ENCODE assay signal across 16 cellular contexts in the genomic region with DNA sequence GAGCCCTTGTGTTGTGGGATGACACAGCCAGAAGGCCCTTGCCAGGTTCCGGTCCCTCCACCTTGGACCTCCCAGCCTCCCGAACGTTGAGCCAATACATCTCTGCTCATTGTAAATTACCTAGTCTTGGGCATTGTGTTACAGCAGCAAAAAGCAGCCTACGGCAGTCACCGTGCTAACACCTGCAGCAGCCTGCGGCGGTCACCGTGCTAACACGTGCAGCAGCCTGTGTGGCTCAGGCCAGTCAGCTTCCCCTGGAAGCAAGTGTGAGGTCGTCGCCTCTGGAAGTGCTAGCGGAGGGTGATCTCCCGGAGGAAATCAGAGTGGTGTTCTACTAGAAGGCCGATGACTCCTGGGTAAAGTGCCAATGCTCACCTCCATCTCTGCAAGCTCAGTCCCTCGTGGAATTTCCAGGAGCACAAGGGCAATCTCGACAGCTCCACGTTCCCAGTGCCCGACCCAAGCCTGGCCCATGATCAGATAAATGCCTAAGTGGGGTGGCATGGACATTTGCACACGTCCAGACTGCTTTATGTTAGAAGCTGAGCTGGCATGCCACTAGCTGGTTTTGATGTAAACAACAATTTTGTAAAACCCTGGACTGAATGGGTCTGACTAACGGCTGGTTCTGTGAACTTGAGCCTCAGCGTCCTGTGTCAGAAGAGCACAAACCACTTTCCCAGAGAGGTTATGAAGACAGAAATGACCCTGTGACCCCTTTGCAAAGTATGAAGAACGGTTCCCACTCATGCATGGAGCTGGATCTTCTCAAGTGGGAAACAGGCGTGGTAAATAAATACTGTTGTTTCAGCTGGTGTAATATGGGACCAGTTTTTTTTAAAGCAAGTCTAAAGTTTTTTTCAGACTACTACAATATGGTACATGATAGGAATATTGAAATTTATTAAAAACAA. TPM values are rescaled to one million over a fixed set of nuclear protein-coding genes. Genes with fewer than 3 reads are reported as not detected.
DNase-seq lines count a peak whose midpoint lies in the region; ATAC-seq and TF ChIP-seq lines count a peak whose summit lies in the region.
"Had no signal": no experiment of that assay in that cellular context is flagged by ENCODE, and none has a peak within 500 bp of the region (broad histone marks: within the 10 kb centered on the region; RNA-seq: fewer than 3 reads in every experiment).

No MANE protein-coding gene starts in this region.

- DNase-seq in DMS53 treated with DMSO at 0.1 percent for 48 hours (lab: John Stamatoyannopoulos, UW; ENCODE audit: unreplicated experiment): peak; percentile 99
- DNase-seq in NCI-H187 treated with DMSO at 0.1 percent for 48 hours (lab: John Stamatoyannopoulos, UW): peak; percentile 21
- DNase-seq in endodermal cell: peak; percentile 44
- DNase-seq in sciatic nerve (ENCODE audit: low spot score): no peak
- DNase-seq in ureter (ENCODE audit: low spot score): no peak
- DNase-seq in esophagus squamous epithelium (lab: John Stamatoyannopoulos, UW): no peak
- DNase-seq: activated CD4-positive, alpha-beta T cell treated with anti-CD3 and anti-CD28 coated beads, Interleukin-2, amount 50 U/mL, for 4 hours; activated naive CD4-positive, alpha-beta T cell treated with anti-CD3 and anti-CD28 coated beads, Interleukin-2, amount 10 ng/mL, durations not matched to agents 7 days and 5 days; activated T-cell treated with anti-CD3 and anti-CD28 coated beads, Interleukin-2, amount 50 U/mL, for 1 hour; Caco-2; GDM1; mesendoderm; NCI-H1930; retina had no signal

- intact Hi-C loops in sciatic nerve (cut with DNase I): no loop called here
- intact Hi-C loops in esophagus squamous epithelium (cut with DNase I): no loop called here

- peaks cover 7% of the 10 kb centered on the region for H3K4me1 Mint-ChIP-seq in endodermal cell
- H3K4me1 Mint-ChIP-seq: activated naive CD4-positive, alpha-beta T cell treated with anti-CD3 and anti-CD28 coated beads, Interleukin-2, amount 10 ng/mL, durations not matched to agents 7 days and 5 days had no signal

- no peak for TF ChIP-seq CTCF in endodermal cell (conservative IDR thresholded peaks at IDR 0.05)
- TF ChIP-seq CTCF in esophagus squamous epithelium (IDR thresholded peaks at IDR 0.05): no peak

- TF ChIP-seq POLR2A in esophagus squamous epithelium (IDR thresholded peaks at IDR 0.05): no peak

- H3K36me3 Mint-ChIP-seq in endodermal cell (ENCODE audit: low read depth): peaks cover 57% of the 10 kb centered on the region

- H3K27me3 ChIP-seq in endodermal cell (ENCODE audit: control insufficient read depth, insufficient read depth, low read length, poor library complexity, severe bottlenecking): no peaks in the 10 kb centered on the region
- no peaks in the 10 kb centered on the region for H3K27me3 ChIP-seq in esophagus squamous epithelium

- H3K27ac Mint-ChIP-seq in endodermal cell: no peak overlapping the region
- H3K27ac Mint-ChIP-seq: activated naive CD4-positive, alpha-beta T cell treated with anti-CD3 and anti-CD28 coated beads, Interleukin-2, amount 10 ng/mL, durations not matched to agents 7 days and 5 days had no signal

- H3K36me3 ChIP-seq in endodermal cell (ENCODE audit: control insufficient read depth, insufficient read depth, low read length): peaks cover 39% of the 10 kb centered on the region
- H3K36me3 ChIP-seq in esophagus squamous epithelium: peaks cover 24 to 40% (median 28%) of the 10 kb centered on the region in 3 donors

- H3K4me3 ChIP-seq in endodermal cell (ENCODE audit: low read length): no peak overlapping the region
- no peak overlapping the region for H3K4me3 ChIP-seq in esophagus squamous epithelium

- no peaks in the 10 kb centered on the region for H3K27me3 Mint-ChIP-seq in endodermal cell (ENCODE audit: insufficient read depth)

- H3K27ac ChIP-seq in endodermal cell (ENCODE audit: low read depth, low read length) (no peak overlapping the region), esophagus squamous epithelium (no peak overlapping the region)

- no peaks in the 10 kb centered on the region for H3K4me1 ChIP-seq in endodermal cell (ENCODE audit: control insufficient read depth, insufficient read depth, low read length)
- H3K4me1 ChIP-seq in esophagus squamous epithelium: no peaks in the 10 kb centered on the region

- H3K4me3 Mint-ChIP-seq in endodermal cell: no peak overlapping the region
- H3K4me3 Mint-ChIP-seq: activated naive CD4-positive, alpha-beta T cell treated with anti-CD3 and anti-CD28 coated beads, Interleukin-2, amount 10 ng/mL, durations not matched to agents 7 days and 5 days had no signal

- ATAC-seq in sciatic nerve: peak; percentile 84
- no peak for ATAC-seq in GM21619 (IDR thresholded peaks at IDR 0.05; ENCODE audit: unreplicated experiment)

- 94 to 95% methylated on average over 22 to 23 of the region's 23 CpGs for WGBS in endodermal cell (ENCODE audit: insufficient coverage in 1 of 2, insufficient read length in 1 of 2), 2 experiments
- WGBS in esophagus squamous epithelium, 2 donors: 74 to 84% methylated on average over 8 to 11 of the region's 23 CpGs

- no peaks in the 10 kb centered on the region for H3K9me3 ChIP-seq in endodermal cell (ENCODE audit: control insufficient read depth, low read length)
- no peaks in the 10 kb centered on the region for H3K9me3 ChIP-seq in esophagus squamous epithelium
- H3K9me3 ChIP-seq: Caco-2 had no signal

- H3K9me3 Mint-ChIP-seq in endodermal cell: peaks cover 9% of the 10 kb centered on the region
- H3K9me3 Mint-ChIP-seq: activated naive CD4-positive, alpha-beta T cell treated with anti-CD3 and anti-CD28 coated beads, Interleukin-2, amount 10 ng/mL, durations not matched to agents 7 days and 5 days had no signal

- no peak overlapping the region for H3K9ac ChIP-seq in endodermal cell (ENCODE audit: extremely low read depth, low read length, poor library complexity, severe bottlenecking)

RNA-seq across cellular contexts. Expression of a gene that starts 11.4 kb away (rescaled TPM):
- under 1 TPM in 1 of 2 donors, not detected in 1; 0.51 TPM for total RNA-seq in endodermal cell
- 0.07 TPM for polyA plus RNA-seq in endodermal cell (2013, experiment 1 of 2)
- polyA plus RNA-seq in endodermal cell (2013, experiment 2 of 2): not detected
- total RNA-seq in sciatic nerve: 0.31 TPM
- 0.31 TPM for total RNA-seq in ureter
- total RNA-seq in esophagus squamous epithelium: not detected
- total RNA-seq: HT-29 had no signal

RNA-seq across cellular contexts. Expression of a gene that starts 26.7 kb away (rescaled TPM):
- total RNA-seq in endodermal cell (100 to 1,000 TPM; 385 to 416 TPM), sciatic nerve (162 TPM), ureter (344 TPM), esophagus squamous epithelium (100 to 1,000 TPM in 2 of 4 donors, 10 to 100 TPM in 2; 66.6 to 136 (median 87.9) TPM)
- 105 TPM for polyA plus RNA-seq in endodermal cell (2013, experiment 1 of 2)
- polyA plus RNA-seq in endodermal cell (2013, experiment 2 of 2): 105 TPM

Comparison
In these comparisons a context has a peak if more than half of its experiments do, and no peak if none do; other contexts are left out.
1. DNase-seq: peak in DMS53 treated with DMSO at 0.1 percent for 48 hours (single experiment), NCI-H187 treated with DMSO at 0.1 percent for 48 hours (single experiment) and endodermal cell (single experiment); none in sciatic nerve (single experiment), ureter (single experiment) and esophagus squamous epithelium (single experiment).